Comparison of ENCODE assay signal across 11 cellular contexts in the genomic region with DNA sequence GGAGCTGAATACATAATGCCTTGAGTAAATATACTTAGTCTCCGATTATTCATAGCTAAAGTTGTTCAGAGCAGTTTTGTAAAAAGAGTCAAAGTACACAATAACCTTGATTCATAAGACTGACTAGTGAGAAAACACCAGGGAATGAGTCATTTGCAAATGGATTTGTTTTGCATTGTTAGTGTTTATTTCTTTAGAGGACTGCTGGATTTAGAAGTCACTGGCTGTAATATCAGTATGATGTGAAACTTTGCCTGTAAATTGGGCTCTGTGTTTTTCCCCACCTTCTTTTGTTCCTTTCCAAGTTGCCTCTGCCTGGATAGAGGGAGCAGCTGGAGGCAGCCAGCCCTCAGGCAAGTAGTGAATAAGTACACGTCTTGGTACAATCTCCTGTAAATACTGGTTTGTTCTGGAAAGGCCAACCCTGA.
A peak's percentile ranks its signal among the peaks of the same experiment; 100 is the strongest.
DNase-seq lines count a peak whose midpoint lies in the region; FAIRE-seq lines count a peak whose summit lies in the region.
"Had no signal": no experiment of that assay in that cellular context is flagged by ENCODE, and none has a peak within 500 bp of the region (broad histone marks: within the 10 kb centered on the region; RNA-seq: fewer than 3 reads in every experiment).

No MANE protein-coding gene starts in this region.

- no peak for FAIRE-seq in RCC 7860 (lab: Jason Lieb, UNC)

- DNase-seq in SHP77 treated with DMSO at 0.1 percent for 48 hours (lab: John Stamatoyannopoulos, UW) (peak; percentile 35), SHP77 (lab: John Stamatoyannopoulos, UW) (no peak), NCI-H748 (lab: John Stamatoyannopoulos, UW; ENCODE audit: unreplicated experiment) (peak; percentile 78), fibroblast of gingiva (ENCODE audit: low read depth) (peak; percentile 76), superior temporal gyrus (ENCODE audit: extremely low spot score) (peak; percentile 18), RCC 7860 (ENCODE audit: low spot score) (no peak), NCI-H446 (lab: John Stamatoyannopoulos, UW) (no peak)
- no peak for DNase-seq in stimulated activated CD4-positive, alpha-beta T cell treated with anti-CD3 and anti-CD28 coated beads, Interleukin-2, amount 100 ng/mL, for 24 hours
- DNase-seq: activated T-cell treated with anti-CD3 and anti-CD28 coated beads, Interleukin-2, amount 50 U/mL, for 24 hours; Kasumi-1; stimulated activated naive CD8-positive, alpha-beta T cell treated with anti-CD3 and anti-CD28 coated beads, Interleukin-15, Interleukin-2, amounts not matched to agents 100 U/mL and 50 U/mL, for 24 hours had no signal

Comparison
In these comparisons a context has a peak if more than half of its experiments do, and no peak if none do; other contexts are left out.
1. DNase-seq: peak in SHP77 treated with DMSO at 0.1 percent for 48 hours (single experiment), NCI-H748 (single experiment), fibroblast of gingiva (single experiment) and superior temporal gyrus (single experiment); none in SHP77 (0 of 2), RCC 7860 (single experiment), stimulated activated CD4-positive, alpha-beta T cell treated with anti-CD3 and anti-CD28 coated beads, Interleukin-2, amount 100 ng/mL, for 24 hours (0 of 2) and NCI-H446 (0 of 2).